In genomic region chrX:35006361-35006760, GRCh38 we compare ENCODE assay signal across 29 cellular contexts.
"Had no signal": no experiment of that assay in that cellular context is flagged by ENCODE, and none has a peak within 500 bp of the region (broad histone marks: within the 10 kb centered on the region; RNA-seq: fewer than 3 reads in every experiment).

No MANE protein-coding gene starts in this region.

- H3K4me3 ChIP-seq: left lung, lower lobe of right lung, neural progenitor cell, psoas muscle, right atrium auricular region, skin epidermis, stomach, testis, thyroid gland, transverse colon, upper lobe of left lung, vagina had no signal

- ATAC-seq: left colon; left lung; lower lobe of right lung; natural killer cell; psoas muscle; sciatic nerve; stimulated activated naive B cell treated with anti-CD40 and anti-IgM and Interleukin-4, amounts not matched to agents 10 μg/mL and 1 μg/mL and 100 μg/mL, for 72 hours; stimulated activated naive CD8-positive, alpha-beta T cell treated with anti-CD3 and anti-CD28 coated beads, Interleukin-15, Interleukin-2, amounts not matched to agents 100 U/mL and 50 U/mL, for 24 hours had no signal

- H2AFZ ChIP-seq: neural progenitor cell, parathyroid adenoma had no signal

- H3K27ac ChIP-seq: left lung, lower lobe of right lung, neural progenitor cell, neutrophil, parathyroid adenoma, psoas muscle, right atrium auricular region, skin epidermis, stomach, testis, thyroid gland, transverse colon, upper lobe of left lung, vagina had no signal

- H3K9me3 ChIP-seq: lower lobe of right lung, neutrophil, psoas muscle, right atrium auricular region, stomach, testis, thyroid gland, transverse colon, upper lobe of left lung, vagina had no signal

- DNase-seq: kidney glomerular epithelial cell; left colon; left lung; lower lobe of right lung; mammary epithelial cell; mesendoderm; naive B cell; natural killer cell; nephron progenitor cell; occipital lobe; psoas muscle; stimulated activated CD4-positive, alpha-beta T cell treated with anti-CD3 and anti-CD28 coated beads, Interleukin-12 subunit alpha, Interleukin-12 subunit beta, amount 100 ng/mL, for 4 hours; stimulated activated CD4-positive, alpha-beta T cell treated with anti-CD3 and anti-CD28 coated beads, Interleukin-15, amount 100 ng/mL, for 24 hours; stimulated activated CD4-positive, alpha-beta T cell treated with anti-CD3 and anti-CD28 coated beads, Interleukin-2, amount 100 ng/mL, for 24 hours; stimulated activated CD4-positive, alpha-beta T cell treated with anti-CD3 and anti-CD28 coated beads, Interleukin-4, amount 100 ng/mL, for 1 hour; stimulated activated naive B cell treated with anti-CD40 and anti-IgM and Interleukin-4, amounts not matched to agents 10 μg/mL and 1 μg/mL and 100 μg/mL, for 72 hours; stimulated activated naive CD8-positive, alpha-beta T cell treated with anti-CD3 and anti-CD28 coated beads, Interleukin-15, Interleukin-2, amounts not matched to agents 100 U/mL and 50 U/mL, for 24 hours; stomach; testis; thyroid gland; transverse colon; upper lobe of left lung had no signal

- H3K4me1 ChIP-seq: left lung, lower lobe of right lung, neural progenitor cell, parathyroid adenoma, psoas muscle, right atrium auricular region, stomach, testis, thyroid gland, transverse colon, upper lobe of left lung, vagina had no signal

- H3K9ac ChIP-seq: neural progenitor cell, parathyroid adenoma had no signal

- H3K4me2 ChIP-seq: neural progenitor cell had no signal

- H3K36me3 ChIP-seq: left lung, lower lobe of right lung, neural progenitor cell, neutrophil, right atrium auricular region, stomach, thyroid gland, transverse colon, upper lobe of left lung, vagina had no signal

- H3K79me2 ChIP-seq: parathyroid adenoma had no signal

- H3K27me3 ChIP-seq: left lung, neural progenitor cell, neutrophil, right atrium auricular region, stomach, testis, thyroid gland, transverse colon, upper lobe of left lung, vagina had no signal
